In genomic region chr2:31384351-31384750, GRCh38 we compare ENCODE assay signal across 10 cellular contexts. TPM values are rescaled to one million over a fixed set of nuclear protein-coding genes. Genes with fewer than 3 reads are reported as not detected.
DNase-seq lines count a peak whose midpoint lies in the region; ATAC-seq, FAIRE-seq and TF ChIP-seq lines count a peak whose summit lies in the region.
"Had no signal": no experiment of that assay in that cellular context is flagged by ENCODE, and none has a peak within 500 bp of the region (broad histone marks: within the 10 kb centered on the region; RNA-seq: fewer than 3 reads in every experiment).

No MANE protein-coding gene starts in this region.

- TF ChIP-seq EP300 in A549 (IDR thresholded peaks at IDR 0.05), result no peak

- H3K9me3 ChIP-seq in A549 (0 out of 3 replicates have a peak, but pooled peaks cover under 1% of the 10 kb centered on the region), Karpas-422 (ENCODE audit: low read length) (no peaks in the 10 kb centered on the region)

- peak; percentile 46 for FAIRE-seq in A549 (lab: Jason Lieb, UNC)
- FAIRE-seq: islet of Langerhans had no signal

- peak overlapping the region; percentile 72 for H3K4me2 ChIP-seq in A549
- H3K4me2 ChIP-seq in Karpas-422 (ENCODE audit: low read depth, low read length, poor library complexity, severe bottlenecking), result no peak overlapping the region

- no peaks in the 10 kb centered on the region for H3K36me3 ChIP-seq in Karpas-422 (ENCODE audit: insufficient read depth, low read length)

- no peak for TF ChIP-seq RAD21 in A549 (conservative IDR thresholded peaks at IDR 0.05 in 1 of 2, IDR thresholded peaks at IDR 0.05 in 1 of 2)

- H3K4me1 Mint-ChIP-seq in mesothelial cell of epicardium, result peaks cover 7% of the 10 kb centered on the region

- ATAC-seq in A549 (peak; percentile 88), GM21360 (IDR thresholded peaks at IDR 0.05; ENCODE audit: unreplicated experiment) (peak; percentile 70), HG02798 (IDR thresholded peaks at IDR 0.05; ENCODE audit: poor library complexity, unreplicated experiment) (no peak), GM18520 (IDR thresholded peaks at IDR 0.05; ENCODE audit: unreplicated experiment) (no peak)

- TF ChIP-seq POLR2A in A549 (IDR thresholded peaks at IDR 0.05; ENCODE audit: low read length), result no peak

- H3K27me3 Mint-ChIP-seq in mesothelial cell of epicardium (ENCODE audit: low read depth), result no peaks in the 10 kb centered on the region

- no peaks in the 10 kb centered on the region for H3K79me2 ChIP-seq in Karpas-422 (ENCODE audit: low read length)

- no peak for TF ChIP-seq CTCF in A549 (IDR thresholded peaks at IDR 0.05)
- no peak for TF ChIP-seq CTCF in mesothelial cell of epicardium (IDR thresholded peaks at IDR 0.05; ENCODE audit: unreplicated experiment)

- H3K36me3 Mint-ChIP-seq in mesothelial cell of epicardium, result peaks cover 2% of the 10 kb centered on the region

- H3K27ac ChIP-seq in A549, result peak overlapping the region; percentile 88 to 89
- no peak overlapping the region for H3K27ac ChIP-seq in Karpas-422 (ENCODE audit: low read length)

- H3K9me2 ChIP-seq in Karpas-422 (replicated peaks; ENCODE audit: insufficient read depth, low read length), result no peaks in the 10 kb centered on the region

- no peaks in the 10 kb centered on the region for H3K27me3 ChIP-seq in Karpas-422 (ENCODE audit: low read length)

- H3K4me3 Mint-ChIP-seq in mesothelial cell of epicardium, result no peak overlapping the region

- H3K4me1 ChIP-seq in A549 (peaks cover 57% of the 10 kb centered on the region), Karpas-422 (ENCODE audit: low read length) (no peaks in the 10 kb centered on the region)

- no peaks in the 10 kb centered on the region for H4K20me1 ChIP-seq in Karpas-422 (ENCODE audit: insufficient read depth, low read depth, low read length)

- POLR2A ChIA-PET in A549 (lab: Yijun Ruan, JAX), result interaction anchor here (1.0 to 2.4 kb wide), 3 partner anchors 18 to 29 kb away, joined by 3 to 21 read pairs (median 8); no protein-coding TSS in a partner anchor

- CTCF ChIA-PET in A549 (lab: Yijun Ruan, JAX), result interaction anchor here (0.5 to 10.8 kb wide), 8 partner anchors 13 to 141 kb away, joined by 3 to 81 read pairs (median 5); no protein-coding TSS in a partner anchor

- DNase-seq in A549 (ENCODE audit: low read depth in 1 of 2, low spot score in 1 of 2) (peak; percentile 81 to 89), RPMI7951 (ENCODE audit: low read depth) (peak; percentile 95), fibroblast of gingiva (ENCODE audit: low read depth) (peak; percentile 86), mesothelial cell of epicardium (ENCODE audit: low spot score in 2 of 2, unreplicated experiment in 2 of 2) (no peak), Karpas-422 (no peak)
- DNase-seq: DMS53 had no signal

- WGBS in A549 (ENCODE audit: missing lambda C conversion rate), result 8% methylated on average over 3 of the region's 3 CpGs

- H3K4me3 ChIP-seq in A549 (no peak overlapping the region), Karpas-422 (ENCODE audit: low read length) (no peak overlapping the region)

- no peak overlapping the region for H3K9ac ChIP-seq in Karpas-422 (ENCODE audit: low read length)

- H3K27ac Mint-ChIP-seq in mesothelial cell of epicardium, result no peak overlapping the region

- no peaks in the 10 kb centered on the region for H3K9me3 Mint-ChIP-seq in mesothelial cell of epicardium

- H2AFZ ChIP-seq in Karpas-422 (ENCODE audit: low read length), result no peak overlapping the region

TF ChIP-seq in A549, 52 proteins besides CTCF, POLR2A, EP300 and RAD21:
- no peak for TF ChIP-seq RCOR1 (IDR thresholded peaks at IDR 0.05; ENCODE audit: low read depth, low read length)
- no peak for TF ChIP-seq FOSB (CRISPR knock-in tag; IDR thresholded peaks at IDR 0.05)
- no peak for TF ChIP-seq CEBPB (IDR thresholded peaks at IDR 0.05)
- TF ChIP-seq NFE2L2 (conservative IDR thresholded peaks at IDR 0.05; ENCODE audit: low read length), result no peak
- TF ChIP-seq, protein P1, sequence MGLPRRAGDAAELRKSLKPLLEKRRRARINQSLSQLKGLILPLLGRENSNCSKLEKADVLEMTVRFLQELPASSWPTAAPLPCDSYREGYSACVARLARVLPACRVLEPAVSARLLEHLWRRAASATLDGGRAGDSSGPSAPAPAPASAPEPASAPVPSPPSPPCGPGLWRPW (IDR thresholded peaks at IDR 0.05), result no peak
- no peak for TF ChIP-seq BCL3 (IDR thresholded peaks at IDR 0.05)
- TF ChIP-seq, protein P2, sequence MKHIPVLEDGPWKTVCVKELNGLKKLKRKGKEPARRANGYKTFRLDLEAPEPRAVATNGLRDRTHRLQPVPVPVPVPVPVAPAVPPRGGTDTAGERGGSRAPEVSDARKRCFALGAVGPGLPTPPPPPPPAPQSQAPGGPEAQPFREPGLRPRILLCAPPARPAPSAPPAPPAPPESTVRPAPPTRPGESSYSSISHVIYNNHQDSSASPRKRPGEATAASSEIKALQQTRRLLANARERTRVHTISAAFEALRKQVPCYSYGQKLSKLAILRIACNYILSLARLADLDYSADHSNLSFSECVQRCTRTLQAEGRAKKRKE (CRISPR knock-in tag; IDR thresholded peaks at IDR 0.05; ENCODE audit: low read depth), result peak; percentile 92
- TF ChIP-seq, protein P3, sequence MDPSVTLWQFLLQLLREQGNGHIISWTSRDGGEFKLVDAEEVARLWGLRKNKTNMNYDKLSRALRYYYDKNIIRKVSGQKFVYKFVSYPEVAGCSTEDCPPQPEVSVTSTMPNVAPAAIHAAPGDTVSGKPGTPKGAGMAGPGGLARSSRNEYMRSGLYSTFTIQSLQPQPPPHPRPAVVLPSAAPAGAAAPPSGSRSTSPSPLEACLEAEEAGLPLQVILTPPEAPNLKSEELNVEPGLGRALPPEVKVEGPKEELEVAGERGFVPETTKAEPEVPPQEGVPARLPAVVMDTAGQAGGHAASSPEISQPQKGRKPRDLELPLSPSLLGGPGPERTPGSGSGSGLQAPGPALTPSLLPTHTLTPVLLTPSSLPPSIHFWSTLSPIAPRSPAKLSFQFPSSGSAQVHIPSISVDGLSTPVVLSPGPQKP (IDR thresholded peaks at IDR 0.05; ENCODE audit: low read depth, low read length), result no peak
- peak; percentile 80; the same call in 1 of the 2 replicates for TF ChIP-seq HOXB13 (CRISPR knock-in tag; IDR thresholded peaks at IDR 0.05; ENCODE audit: low read depth)
- TF ChIP-seq HOXA7 (CRISPR knock-in tag; IDR thresholded peaks at IDR 0.05), result no peak
- TF ChIP-seq POLR2AphosphoS2 (conservative IDR thresholded peaks at IDR 0.05; ENCODE audit: low read length), result no peak
- no peak for TF ChIP-seq GATA3 (IDR thresholded peaks at IDR 0.05; ENCODE audit: borderline replicate concordance)
- peak; percentile 90 for TF ChIP-seq HOXB5 (CRISPR knock-in tag; IDR thresholded peaks at IDR 0.05)
- TF ChIP-seq RARB (CRISPR knock-in tag; IDR thresholded peaks at IDR 0.05), result 0 out of 2 replicates have a peak, but pooled peaks have one; percentile 44

RNA-seq across cellular contexts. Expression of gene XDH, which starts 30.2 kb away (rescaled TPM):
- 1.0 and 1.1 TPM in 2 replicates for polyA plus RNA-seq in A549 (2011; rRNA removed)
- 0.61 and 0.73 TPM in 2 replicates for polyA plus RNA-seq in A549 (2012; cell fraction: cytosol; rRNA removed)
- polyA plus RNA-seq in A549 (2012; cell fraction: nucleus; rRNA removed), result 1.0 and 1.8 TPM in 2 replicates
- polyA plus RNA-seq in A549 (2017; fragmentation: RNase III; extraction: RNeasy Plus Mini Kit Qiagen cat#74134 plus additional on column Dnase treatment), result 0.71 to 1.0 TPM (median 0.88 TPM) in 3 replicates
- polyA minus RNA-seq in A549 (2011; rRNA and poly(A)+ RNA removed), result 1.1 and 1.3 TPM in 2 replicates
- 0.48 and 0.88 TPM in 2 replicates for total RNA-seq in RPMI7951 (2014; rRNA removed; shearing (Covaris generic))
- total RNA-seq in mesothelial cell of epicardium, result 3.8 to 3.9 TPM (median 3.9 TPM) in 3 replicates
- not detected in 2 replicates for total RNA-seq in Karpas-422 (2014; rRNA removed; shearing (Covaris generic); ENCODE audit: low replicate concordance)

Comparison
In these comparisons a context has a peak if more than half of its experiments do, and no peak if none do; other contexts are left out.
1. ATAC-seq: peak in A549 (2 of 2) and GM21360 (single experiment); none in HG02798 (single experiment) and GM18520 (single experiment).
2. DNase-seq: peak in A549 (2 of 2), RPMI7951 (single experiment) and fibroblast of gingiva (single experiment); none in mesothelial cell of epicardium (0 of 2) and Karpas-422 (single experiment).